16 cellular contexts compared by ENCODE assay signal in the genomic region with DNA sequence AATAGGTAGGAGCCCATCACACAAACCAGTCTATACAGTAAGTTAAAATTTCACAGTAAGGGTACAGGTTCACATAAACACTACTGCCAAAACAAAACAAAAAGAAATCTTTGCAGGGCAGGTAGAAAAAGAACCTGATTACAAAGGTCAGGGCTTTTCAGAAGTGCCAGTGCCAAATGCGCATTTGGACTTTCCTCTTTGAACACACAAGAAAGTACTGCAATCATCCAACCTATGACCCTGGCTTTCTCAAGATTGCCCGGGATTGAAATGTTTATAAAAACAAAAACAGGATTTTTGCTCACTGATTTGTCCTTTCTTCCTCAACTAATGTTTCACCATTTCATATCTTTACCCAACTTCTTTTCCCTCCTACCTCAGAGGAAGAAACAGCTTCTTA. TPM values are rescaled to one million over a fixed set of nuclear protein-coding genes. Genes with fewer than 3 reads are reported as not detected.
DNase-seq lines count a peak whose midpoint lies in the region; ATAC-seq, FAIRE-seq and TF ChIP-seq lines count a peak whose summit lies in the region.
"Had no signal": no experiment of that assay in that cellular context is flagged by ENCODE, and none has a peak within 500 bp of the region (broad histone marks: within the 10 kb centered on the region; RNA-seq: fewer than 3 reads in every experiment).

No MANE protein-coding gene starts in this region.

- 62% methylated on average over 2 of the region's 2 CpGs for WGBS in right cardiac atrium

- H3K27ac ChIP-seq in Karpas-422 (ENCODE audit: low read length) (peak overlapping the region; percentile 91), right cardiac atrium (ENCODE audit: low read length) (peak overlapping the region; percentile 52)
- H3K27ac ChIP-seq: PC-9 had no signal

- H3K27me3 Mint-ChIP-seq in activated T-cell treated with anti-CD3 and anti-CD28 coated beads, Interleukin-2, amount 50 U/mL, for 72 hours (ENCODE audit: low read depth), result no peaks in the 10 kb centered on the region
- H3K27me3 Mint-ChIP-seq: stimulated activated naive B cell treated with anti-CD40 and anti-IgM and Interleukin-4, amounts not matched to agents 10 μg/mL and 1 μg/mL and 100 μg/mL, for 72 hours had no signal

- H3K27ac Mint-ChIP-seq in activated T-cell treated with anti-CD3 and anti-CD28 coated beads, Interleukin-2, amount 50 U/mL, for 72 hours, result peak overlapping the region; percentile 91
- H3K27ac Mint-ChIP-seq: mesothelial cell of epicardium; stimulated activated naive B cell treated with anti-CD40 and anti-IgM and Interleukin-4, amounts not matched to agents 10 μg/mL and 1 μg/mL and 100 μg/mL, for 72 hours had no signal

- no peak overlapping the region for H2AFZ ChIP-seq in Karpas-422 (ENCODE audit: low read length)
- H2AFZ ChIP-seq: PC-9 had no signal

- H3K79me2 ChIP-seq in Karpas-422 (ENCODE audit: low read length), result peaks cover 97% of the 10 kb centered on the region

- peaks cover 0 to 3% of the 10 kb centered on the region in 2 donors for H3K9me3 Mint-ChIP-seq in activated T-cell treated with anti-CD3 and anti-CD28 coated beads, Interleukin-2, amount 50 U/mL, for 72 hours
- H3K9me3 Mint-ChIP-seq: mesothelial cell of epicardium had no signal

- H3K9me3 ChIP-seq in Karpas-422 (ENCODE audit: low read length) (no peaks in the 10 kb centered on the region), right cardiac atrium (ENCODE audit: control insufficient read depth, low read length) (no peaks in the 10 kb centered on the region)
- H3K9me3 ChIP-seq: Caco-2 had no signal

- DNase-seq in activated T-cell treated with anti-CD3 and anti-CD28 coated beads, Interleukin-2, amount 50 U/mL, for 72 hours, result no peak
- no peak for DNase-seq in activated T-cell treated with anti-CD3 and anti-CD28 coated beads for 4 hours
- DNase-seq in Karpas-422, result no peak
- DNase-seq in right cardiac atrium, result no peak
- DNase-seq in sciatic nerve (ENCODE audit: low spot score), result no peak
- DNase-seq in GM12892 (ENCODE audit: insufficient read length), result no peak
- DNase-seq in NCI-H1436 treated with DMSO at 0.1 percent for 48 hours (lab: John Stamatoyannopoulos, UW), result no peak
- DNase-seq: NCI-H2029 treated with DMSO at 0.1 percent for 48 hours; NCI-H526; PC-9; stimulated activated naive B cell treated with anti-CD40 and anti-IgM and Interleukin-4, amounts not matched to agents 10 μg/mL and 1 μg/mL and 100 μg/mL, for 72 hours had no signal

- peak overlapping the region in 1 of 2 donors; percentile 24 for H3K4me3 Mint-ChIP-seq in activated T-cell treated with anti-CD3 and anti-CD28 coated beads, Interleukin-2, amount 50 U/mL, for 72 hours
- H3K4me3 Mint-ChIP-seq: mesothelial cell of epicardium; stimulated activated naive B cell treated with anti-CD40 and anti-IgM and Interleukin-4, amounts not matched to agents 10 μg/mL and 1 μg/mL and 100 μg/mL, for 72 hours had no signal

- H3K4me1 ChIP-seq in Karpas-422 (ENCODE audit: low read length) (peaks cover 92% of the 10 kb centered on the region), right cardiac atrium (ENCODE audit: control insufficient read depth, insufficient read depth, low read length) (peaks cover 7% of the 10 kb centered on the region)

- peaks cover 33 to 64% of the 10 kb centered on the region in 2 donors for H3K36me3 Mint-ChIP-seq in activated T-cell treated with anti-CD3 and anti-CD28 coated beads, Interleukin-2, amount 50 U/mL, for 72 hours (ENCODE audit: insufficient read depth in 2 of 2)

- no peak overlapping the region for H3K9ac ChIP-seq in Karpas-422 (ENCODE audit: low read length)

- H3K27me3 ChIP-seq in Karpas-422 (ENCODE audit: low read length) (no peaks in the 10 kb centered on the region), right cardiac atrium (ENCODE audit: control insufficient read depth, insufficient read depth) (no peaks in the 10 kb centered on the region)

- intact Hi-C loops in right cardiac atrium (cut with DNase I) (no loop called here), sciatic nerve (cut with DNase I) (no loop called here)

- H4K20me1 ChIP-seq in Karpas-422 (ENCODE audit: insufficient read depth, low read depth, low read length), result no peaks in the 10 kb centered on the region

- no peak for FAIRE-seq in GM12892 (lab: Jason Lieb, UNC)
- FAIRE-seq: frontal cortex, G401.6 had no signal

- no peaks in the 10 kb centered on the region for H3K9me2 ChIP-seq in Karpas-422 (replicated peaks; ENCODE audit: insufficient read depth, low read length)

- no peak for ATAC-seq in activated T-cell treated with anti-CD3 and anti-CD28 coated beads, Interleukin-2, amount 50 U/mL, for 72 hours (replicated peaks in 1 of 2)
- ATAC-seq in right cardiac atrium (no peak), sciatic nerve (peak; percentile 54), GM21423 (IDR thresholded peaks at IDR 0.05; ENCODE audit: unreplicated experiment) (no peak)
- ATAC-seq: stimulated activated naive B cell treated with anti-CD40 and anti-IgM and Interleukin-4, amounts not matched to agents 10 μg/mL and 1 μg/mL and 100 μg/mL, for 72 hours had no signal

- TF ChIP-seq POLR2A in GM12892 (IDR thresholded peaks at IDR 0.05; ENCODE audit: low read depth, low read length), result no peak

- H3K4me3 ChIP-seq in Karpas-422 (ENCODE audit: low read length) (no peak overlapping the region), right cardiac atrium (ENCODE audit: low read length) (no peak overlapping the region)
- H3K4me3 ChIP-seq: PC-9 had no signal

- peaks cover 20% of the 10 kb centered on the region for H3K36me3 ChIP-seq in Karpas-422 (ENCODE audit: insufficient read depth, low read length)

- H3K4me1 Mint-ChIP-seq in activated T-cell treated with anti-CD3 and anti-CD28 coated beads, Interleukin-2, amount 50 U/mL, for 72 hours (ENCODE audit: low read depth), result peaks cover 69% of the 10 kb centered on the region

- H3K4me2 ChIP-seq in Karpas-422 (ENCODE audit: low read depth, low read length, poor library complexity, severe bottlenecking), result no peak overlapping the region
- H3K4me2 ChIP-seq: PC-9 had no signal

RNA-seq across cellular contexts. Expression of a gene that starts 47.4 kb away (rescaled TPM):
- 100 to 1,000 TPM; 159 to 191 TPM for total RNA-seq in activated T-cell treated with anti-CD3 and anti-CD28 coated beads, Interleukin-2, amount 50 U/mL, for 72 hours
- 94.9 and 98.8 TPM in 2 replicates for total RNA-seq in Karpas-422 (2014; rRNA removed; shearing (Covaris generic); ENCODE audit: low replicate concordance)
- total RNA-seq in right cardiac atrium (10 to 100 TPM; 36.6 to 45.0 (median 43.0) TPM), sciatic nerve (140 TPM)
- polyA plus RNA-seq in right cardiac atrium, result 18.0 TPM
- 12.4 TPM for polyA plus RNA-seq in GM12892 (2012; ENCODE audit: missing spikeins)
